ENCODE assay signal across 19 cellular contexts in genomic region chr5:8410618-8411017, GRCh38.
DNase-seq lines count a peak whose midpoint lies in the region; ATAC-seq and TF ChIP-seq lines count a peak whose summit lies in the region.
"Had no signal": no experiment of that assay in that cellular context is flagged by ENCODE, and none has a peak within 500 bp of the region (broad histone marks: within the 10 kb centered on the region; RNA-seq: fewer than 3 reads in every experiment).

No MANE protein-coding gene starts in this region.

- no peak for DNase-seq in PC-3
- DNase-seq in SK-MEL-5 (ENCODE audit: low read depth, low spot score) = peak; percentile 14
- DNase-seq in medulla oblongata (ENCODE audit: extremely low spot score) = peak; percentile 23
- peak; percentile 56 for DNase-seq in pons (ENCODE audit: low spot score)
- DNase-seq in SKM-1 (lab: John Stamatoyannopoulos, UW; ENCODE audit: unreplicated experiment) = no peak
- no peak for DNase-seq in DMS 273 treated with DMSO at 0.1 percent for 48 hours (lab: John Stamatoyannopoulos, UW)
- no peak for DNase-seq in HPDE6-E6E7 (ENCODE audit: extremely low spot score)
- no peak for DNase-seq in NCI-H2029 (lab: John Stamatoyannopoulos, UW)
- DNase-seq: 8988T; ACHN; BE2C; C1 segment of cervical spinal cord; CD4-positive, alpha-beta memory T cell; CD4-positive, CD25-positive, alpha-beta regulatory T cell; CD8-positive, alpha-beta memory T cell; COR-L47; DMS79 treated with DMSO at 0.1 percent for 48 hours; GF-D8 had no signal

- no peaks in the 10 kb centered on the region for H3K9me2 ChIP-seq in PC-3 (replicated peaks; ENCODE audit: low read length)

- H4K20me1 ChIP-seq in PC-3 (ENCODE audit: low read length) = no peaks in the 10 kb centered on the region
- H4K20me1 ChIP-seq: BLaER1 had no signal

- no peak overlapping the region for H3K9ac ChIP-seq in PC-3 (ENCODE audit: low read length)
- H3K9ac ChIP-seq: BLaER1 had no signal

- H3K27me3 ChIP-seq in PC-3 (ENCODE audit: low read length) = no peaks in the 10 kb centered on the region
- H3K27me3 ChIP-seq: BE2C, BLaER1 had no signal

- H3K79me2 ChIP-seq in PC-3 (ENCODE audit: low read length) = no peaks in the 10 kb centered on the region

- no peaks in the 10 kb centered on the region for H3F3A ChIP-seq in PC-3 (ENCODE audit: low read length, unreplicated experiment)

- CTCF ChIA-PET in PC-3 (lab: Charles Lee) = no interaction called here

- no peak overlapping the region for H3K4me2 ChIP-seq in PC-3 (ENCODE audit: low read length)
- H3K4me2 ChIP-seq: BLaER1 had no signal

- H3K9me3 ChIP-seq in PC-3 (ENCODE audit: low read length) = no peaks in the 10 kb centered on the region
- H3K9me3 ChIP-seq: BE2C had no signal

- in situ Hi-C loops in SK-MEL-5 (cut with HindIII; ENCODE audit: low pct_unique_long_range_greater_than_20kb, low sequenced_read_pairs) = no loop called here

- POLR2A ChIA-PET in PC-3 (lab: Charles Lee; ENCODE audit: unreplicated experiment) = no interaction called here

- H2AFZ ChIP-seq in PC-3 (ENCODE audit: low read length) = no peak overlapping the region

- BruUV-seq in PC-3 (replicated peaks; lab: Mats Ljungman, UMichigan) = no TSS peak

- no peak for ATAC-seq in PC-3

- TF ChIP-seq CTCF in PC-3 (conservative IDR thresholded peaks at IDR 0.05; ENCODE audit: low read depth, low read length) = peak; percentile 22; the same call in 1 of the 2 replicates

- H3K4me3 ChIP-seq in PC-3 (ENCODE audit: low read length) = no peak overlapping the region
- H3K4me3 ChIP-seq: BLaER1 had no signal

- no peaks in the 10 kb centered on the region for H3K36me3 ChIP-seq in PC-3 (ENCODE audit: low read depth, low read length)
- H3K36me3 ChIP-seq: BE2C, BLaER1 had no signal

- peaks cover 13% of the 10 kb centered on the region for H3K4me1 ChIP-seq in PC-3 (ENCODE audit: insufficient read depth, low read length)
- H3K4me1 ChIP-seq: BE2C had no signal

- H3K27ac ChIP-seq in PC-3 (ENCODE audit: low read length) = no peak overlapping the region

- intact Hi-C loops in PC-3 (cut with micrococcal nuclease) = no loop called here

Comparison
In these comparisons a context has a peak if more than half of its experiments do, and no peak if none do; other contexts are left out.
1. DNase-seq: peak in SK-MEL-5 (single experiment), medulla oblongata (single experiment) and pons (single experiment); none in PC-3 (single experiment), SKM-1 (single experiment), DMS 273 treated with DMSO at 0.1 percent for 48 hours (single experiment), HPDE6-E6E7 (single experiment) and NCI-H2029 (single experiment).